In the genomic region with DNA sequence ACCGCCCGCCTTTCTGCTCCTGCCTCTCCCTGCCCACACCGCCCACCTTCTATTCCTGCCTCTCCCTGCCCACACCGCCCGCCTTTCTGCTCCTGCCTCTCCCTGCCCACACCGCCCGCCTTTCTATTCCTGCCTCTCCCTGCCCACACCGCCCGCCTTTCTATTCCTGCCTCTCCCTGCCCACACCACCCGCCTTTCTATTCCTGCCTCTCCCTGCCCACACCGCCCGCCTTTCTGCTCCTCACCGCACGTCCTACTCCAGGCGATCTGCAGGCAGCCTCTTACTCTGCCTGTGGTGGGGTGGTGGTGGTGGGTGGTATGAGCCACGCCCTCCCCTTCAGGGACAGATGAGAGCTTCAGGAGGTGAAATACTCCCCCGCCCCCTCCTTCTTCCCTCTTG, we compare ENCODE assay signal across 8 cellular contexts.
DNase-seq lines count a peak whose midpoint lies in the region; ATAC-seq and TF ChIP-seq lines count a peak whose summit lies in the region.
"Not testable (repeated sequence)": the region's sequence is repeated elsewhere in the genome, so short reads cannot be mapped to it uniquely, and the experiment has no call there.

No MANE protein-coding gene starts in this region.

- peak in 5 of 7 experiments; percentile 6 to 68 (median 38) for DNase-seq in CD8-positive, alpha-beta T cell
- peak; percentile 28 for DNase-seq in RPMI7951 (ENCODE audit: low read depth)
- DNase-seq in activated CD8-positive, alpha-beta memory T cell treated with anti-CD3 and anti-CD28 coated beads for 4 hours (ENCODE audit: low read depth in 2 of 2), result peak; percentile 8 to 29
- DNase-seq in activated naive CD8-positive, alpha-beta T cell treated with anti-CD3 and anti-CD28 coated beads, Interleukin-2, amount 50 U/mL, for 16 hours (ENCODE audit: low read depth, low spot score), result peak; percentile 11
- peak; percentile 40 for DNase-seq in epithelial cell of esophagus (ENCODE audit: low read depth)
- DNase-seq in left lung, result peak; percentile 83 to 93
- DNase-seq in sigmoid colon, result peak; percentile 80

- H3K4me1 ChIP-seq in CD8-positive, alpha-beta T cell (ENCODE audit: insufficient read depth, low read length); left lung; sigmoid colon: not testable (repeated sequence)

- not testable (repeated sequence) for H3K27me3 ChIP-seq in CD8-positive, alpha-beta T cell (ENCODE audit: insufficient read depth, low read length); left lung; sigmoid colon

- H3K27ac ChIP-seq in CD8-positive, alpha-beta T cell (ENCODE audit: low read depth, low read length); left lung; sigmoid colon: not testable (repeated sequence)
- H3K27ac ChIP-seq in temporal lobe (ENCODE audit: low read depth, low read length), result peak overlapping the region; percentile 58

- not testable (repeated sequence) for H3K4me3 ChIP-seq in CD8-positive, alpha-beta T cell (ENCODE audit: low read depth, low read length); epithelial cell of esophagus (ENCODE audit: low read length); left lung; sigmoid colon

- not testable (repeated sequence) for TF ChIP-seq POLR2A in sigmoid colon (IDR thresholded peaks at IDR 0.05)

- not testable (repeated sequence) for H3K9me3 ChIP-seq in CD8-positive, alpha-beta T cell (ENCODE audit: low read length); sigmoid colon
- peaks cover 0 to 26% of the 10 kb centered on the region in 2 donors for H3K9me3 ChIP-seq in left lung

- POLR2A ChIA-PET in CD8-positive, alpha-beta T cell (lab: Charles Lee), result not testable (repeated sequence)

- ATAC-seq in CD8-positive, alpha-beta T cell, result not testable (repeated sequence)
- ATAC-seq in left lung, result peak; percentile 30

- CTCF ChIA-PET in CD8-positive, alpha-beta T cell (lab: Charles Lee), result not testable (repeated sequence)

- TF ChIP-seq EP300 in sigmoid colon (IDR thresholded peaks at IDR 0.05), result not testable (repeated sequence)

- H3K4me3 Mint-ChIP-seq in CD8-positive, alpha-beta T cell, result not testable (repeated sequence)

- not testable (repeated sequence) for H3K36me3 Mint-ChIP-seq in CD8-positive, alpha-beta T cell

- intact Hi-C loops in CD8-positive, alpha-beta T cell (cut with DNase I, micrococcal nuclease); left lung (cut with DNase I); sigmoid colon (cut with DNase I): not testable (repeated sequence)

- not testable (repeated sequence) for H3K27me3 Mint-ChIP-seq in CD8-positive, alpha-beta T cell (ENCODE audit: low read depth)

- not testable (repeated sequence) for H3K36me3 ChIP-seq in CD8-positive, alpha-beta T cell (ENCODE audit: insufficient read depth, low read length); left lung; sigmoid colon

- 69 to 71% methylated on average over 16 to 17 of the region's 17 CpGs for WGBS in sigmoid colon, 2 donors

- H3K9me3 Mint-ChIP-seq in CD8-positive, alpha-beta T cell, result not testable (repeated sequence)

- H3K27ac Mint-ChIP-seq in CD8-positive, alpha-beta T cell, result not testable (repeated sequence)

- not testable (repeated sequence) for TF ChIP-seq CTCF in CD8-positive, alpha-beta T cell (IDR thresholded peaks at IDR 0.05); epithelial cell of esophagus (IDR thresholded peaks at IDR 0.05; ENCODE audit: insufficient read depth, low read depth, low read length, missing control alignments); left lung (IDR thresholded peaks at IDR 0.05); sigmoid colon (IDR thresholded peaks at IDR 0.05)

- not testable (repeated sequence) for H3K4me1 Mint-ChIP-seq in CD8-positive, alpha-beta T cell (ENCODE audit: low read depth)

Comparison
In these comparisons a context has a peak if more than half of its experiments do, and no peak if none do; other contexts are left out.
1. DNase-seq: peak in every context shown above with its lines; median percentile 88 in left lung; 80 in sigmoid colon; 40 in epithelial cell of esophagus; 38 in CD8-positive, alpha-beta T cell; 28 in RPMI7951; 18 in activated CD8-positive, alpha-beta memory T cell treated with anti-CD3 and anti-CD28 coated beads for 4 hours; 11 in activated naive CD8-positive, alpha-beta T cell treated with anti-CD3 and anti-CD28 coated beads, Interleukin-2, amount 50 U/mL, for 16 hours.